24 cellular contexts compared by ENCODE assay signal in the genomic region with DNA sequence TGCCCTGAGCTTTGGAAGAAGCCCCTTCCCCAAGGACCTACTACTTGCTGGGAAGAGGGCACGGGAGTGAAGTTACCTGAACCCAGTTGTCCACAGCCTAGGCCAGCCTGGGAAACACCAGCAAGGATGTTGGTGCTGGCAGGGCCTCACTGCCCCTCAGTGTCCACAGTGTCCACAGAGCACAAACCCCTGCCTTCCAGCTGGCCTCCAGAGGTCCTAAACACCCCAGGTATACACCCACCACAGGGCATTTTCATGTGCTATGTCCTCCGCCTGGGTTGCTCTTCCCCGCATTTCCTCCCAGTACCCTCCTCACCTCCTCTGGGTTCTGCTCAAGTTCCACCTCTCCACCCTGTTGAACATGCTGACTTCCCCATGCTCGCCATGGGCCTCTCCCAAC.
"Had no signal": no experiment of that assay in that cellular context is flagged by ENCODE, and none has a peak within 500 bp of the region (broad histone marks: within the 10 kb centered on the region; RNA-seq: fewer than 3 reads in every experiment).

No MANE protein-coding gene starts in this region.

- H3K27me3 Mint-ChIP-seq: activated B cell treated with CpG ODN at 0.5 μM for 24 hours; activated CD4-positive, alpha-beta memory T cell treated with anti-CD3 and anti-CD28 coated beads for 36 hours; activated CD4-positive, alpha-beta T cell treated with anti-CD3 and anti-CD28 coated beads, Interleukin-2, amount 10 ng/mL, durations not matched to agents 7 days and 5 days; T-cell had no signal

- FAIRE-seq: TTC549 had no signal

- H3K27ac Mint-ChIP-seq: activated B cell treated with CpG ODN at 0.5 μM for 24 hours; activated CD4-positive, alpha-beta memory T cell treated with anti-CD3 and anti-CD28 coated beads for 36 hours; activated CD4-positive, alpha-beta T cell treated with anti-CD3 and anti-CD28 coated beads, Interleukin-2, amount 10 ng/mL, durations not matched to agents 7 days and 5 days; activated naive CD4-positive, alpha-beta T cell treated with anti-CD3 and anti-CD28 coated beads, Interleukin-2, amount 50 U/mL, for 72 hours; T-cell had no signal

- H3K9me3 Mint-ChIP-seq: activated B cell treated with CpG ODN at 0.5 μM for 24 hours; activated CD4-positive, alpha-beta memory T cell treated with anti-CD3 and anti-CD28 coated beads for 36 hours; activated CD4-positive, alpha-beta T cell treated with anti-CD3 and anti-CD28 coated beads, Interleukin-2, amount 10 ng/mL, durations not matched to agents 7 days and 5 days; activated naive CD4-positive, alpha-beta T cell treated with anti-CD3 and anti-CD28 coated beads, Interleukin-2, amount 50 U/mL, for 72 hours; activated T-cell treated with anti-CD3 and anti-CD28 coated beads, Interleukin-2, amount 50 U/mL, for 4 hours; T-cell had no signal

- H3K4me3 ChIP-seq: MG63, PC-9 had no signal

- H3K36me3 ChIP-seq: MG63 had no signal

- H3K27ac ChIP-seq: KMS-11, PC-9 had no signal

- DNase-seq: activated B cell treated with CpG ODN at 0.5 μM for 24 hours; activated CD4-positive, alpha-beta memory T cell treated with anti-CD3 and anti-CD28 coated beads for 36 hours; activated CD4-positive, alpha-beta T cell treated with anti-CD3 and anti-CD28 coated beads, Interleukin-2, amount 10 ng/mL, durations not matched to agents 7 days and 5 days; activated CD8-positive, alpha-beta memory T cell treated with anti-CD3 and anti-CD28 coated beads for 24 hours; activated effector memory CD4-positive, alpha-beta T cell treated with anti-CD3 and anti-CD28 coated beads, Interleukin-2, amount 50 U/mL, for 16 hours; activated naive CD4-positive, alpha-beta T cell treated with Interleukin-2 at 50 U/mL for 16 hours; activated T-cell treated with anti-CD3 and anti-CD28 coated beads, Interleukin-2, amount 50 U/mL, for 4 hours; cerebellar nuclear complex; MG63; MV-4-11; NCI-H1092 treated with DMSO at 0.1 percent for 48 hours; NCI-H1417 treated with DMSO at 0.1 percent for 48 hours; NCI-H1694; NCI-H2029 treated with DMSO at 0.1 percent for 48 hours; NCI-H510A treated with DMSO at 0.1 percent for 48 hours; NCI-H69; PC-9; SIG-M5; T-cell; T-helper 2 cell; T1000 had no signal

- H3K36me3 Mint-ChIP-seq: activated CD4-positive, alpha-beta memory T cell treated with anti-CD3 and anti-CD28 coated beads for 36 hours; T-cell had no signal

- H3K9me3 ChIP-seq: MG63 had no signal

- H3K4me3 Mint-ChIP-seq: activated B cell treated with CpG ODN at 0.5 μM for 24 hours; activated CD4-positive, alpha-beta memory T cell treated with anti-CD3 and anti-CD28 coated beads for 36 hours; activated CD4-positive, alpha-beta T cell treated with anti-CD3 and anti-CD28 coated beads, Interleukin-2, amount 10 ng/mL, durations not matched to agents 7 days and 5 days; activated T-cell treated with anti-CD3 and anti-CD28 coated beads, Interleukin-2, amount 50 U/mL, for 4 hours; T-cell had no signal

- ATAC-seq: activated naive CD4-positive, alpha-beta T cell treated with anti-CD3 and anti-CD28 coated beads, Interleukin-2, amount 50 U/mL, for 72 hours; activated T-cell treated with anti-CD3 and anti-CD28 coated beads, Interleukin-2, amount 50 U/mL, for 4 hours; T-cell had no signal

- H2AFZ ChIP-seq: PC-9 had no signal

- H3K9ac ChIP-seq: KMS-11 had no signal

- H3K4me2 ChIP-seq: KMS-11, PC-9 had no signal

- H3K27me3 ChIP-seq: MG63 had no signal
